ENCODE assay signal across 11 cellular contexts in the genomic region with DNA sequence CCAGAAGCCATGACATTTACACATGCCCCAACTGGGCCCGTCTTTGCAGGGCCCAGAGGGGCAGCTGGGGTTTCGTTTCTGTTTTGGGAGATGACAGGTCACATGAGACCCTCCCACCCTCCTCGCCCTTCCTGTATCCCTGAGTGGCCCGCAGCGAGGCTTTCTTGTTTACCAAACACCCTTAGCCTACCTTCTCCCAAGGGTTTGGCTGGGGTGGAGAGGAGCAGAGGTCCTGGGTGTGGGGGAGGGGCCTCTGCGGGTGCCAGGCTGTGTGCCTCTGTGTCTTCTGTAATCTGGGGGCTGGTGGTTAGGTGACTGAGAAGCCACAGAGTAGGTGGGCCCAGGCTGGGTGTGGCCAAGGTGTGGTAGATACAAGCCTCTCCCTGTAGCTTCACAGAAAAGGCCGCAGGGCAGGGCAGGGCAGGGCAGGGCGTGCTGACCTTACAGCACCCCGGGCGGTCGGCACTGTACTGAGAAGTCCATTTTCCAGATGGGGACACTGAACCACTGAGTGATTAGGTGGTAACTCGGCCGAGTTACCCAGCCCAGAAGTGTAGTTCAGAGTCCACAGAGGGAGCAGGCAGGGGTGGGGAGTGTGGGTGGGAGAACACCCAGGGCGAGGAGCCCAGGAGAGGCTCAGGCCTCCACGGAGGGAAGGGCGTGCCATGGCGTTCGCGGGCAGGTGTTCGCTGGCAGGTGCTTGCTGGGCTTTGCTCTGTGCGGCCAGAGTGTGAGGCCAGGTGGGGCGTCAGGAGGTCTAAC. TPM values are rescaled to one million over a fixed set of nuclear protein-coding genes. Genes with fewer than 3 reads are reported as not detected.
DNase-seq lines count a peak whose midpoint lies in the region; FAIRE-seq and TF ChIP-seq lines count a peak whose summit lies in the region.
"Had no signal": no experiment of that assay in that cellular context is flagged by ENCODE, and none has a peak within 500 bp of the region (broad histone marks: within the 10 kb centered on the region; RNA-seq: fewer than 3 reads in every experiment).

No MANE protein-coding gene starts in this region.

- H3K9me3 ChIP-seq in Peyer's patch (no peaks in the 10 kb centered on the region), H1 (ENCODE audit: insufficient read depth in 2 of 2, low read depth in 1 of 2, low read length in 1 of 2) (no peaks in the 10 kb centered on the region), thyroid gland (no peaks in the 10 kb centered on the region)

- POLR2A ChIA-PET in H1 (lab: Charles Lee; ENCODE audit: partially characterized antibody): no interaction called here

- no peak overlapping the region for H2AK5ac ChIP-seq in H1 (ENCODE audit: low read depth, low read length)

- no peak for TF ChIP-seq EP300 in H1 (IDR thresholded peaks at IDR 0.05; ENCODE audit: borderline replicate concordance in 1 of 2, low read depth in 2 of 2, low read length in 2 of 2)

- H3K79me1 ChIP-seq in H1 (ENCODE audit: low read depth, low read length): no peaks in the 10 kb centered on the region; the same call in 1 of the 2 replicates

- no peak for TF ChIP-seq RAD21 in H1 (IDR thresholded peaks at IDR 0.05 in 1 of 2, conservative IDR thresholded peaks at IDR 0.05 in 1 of 2; ENCODE audit: low read depth in 2 of 2, low read length in 2 of 2)

- no peak overlapping the region for H3K4me2 ChIP-seq in H1 (ENCODE audit: insufficient read depth in 1 of 2, low read depth in 2 of 2, low read length in 2 of 2)

- no peak overlapping the region for H3K9ac ChIP-seq in H1 (replicated peaks in 1 of 4; ENCODE audit: extremely low read depth in 1 of 4, low read depth in 3 of 4, low read length in 3 of 4)

- no peak overlapping the region for H4K91ac ChIP-seq in H1 (replicated peaks; ENCODE audit: insufficient read length, low read length)

- H3K27ac ChIP-seq in Peyer's patch (peak overlapping the region; percentile 67 to 78 (median 70)), H1 (ENCODE audit: low read depth, low read length) (no peak overlapping the region), thyroid gland (no peak overlapping the region)

- H2BK120ac ChIP-seq in H1 (replicated peaks; ENCODE audit: low read depth, low read length): no peak overlapping the region

- FAIRE-seq in H1 (lab: Jason Lieb, UNC): no peak

- H3K23me2 ChIP-seq in H1 (ENCODE audit: low read depth, low read length): no peaks in the 10 kb centered on the region

- H3K4ac ChIP-seq in H1 (replicated peaks; ENCODE audit: insufficient read length, low read depth, low read length): no peak overlapping the region

- no peak overlapping the region for H2BK15ac ChIP-seq in H1 (ENCODE audit: low read length)

- CTCF ChIA-PET in H1 (lab: Charles Lee; ENCODE audit: partially characterized antibody): interaction anchor here (0.9 to 9.8 kb wide), 3 partner anchors 12 to 29 kb away, joined by 3 to 80 read pairs (median 3); no protein-coding TSS in a partner anchor

- H3K14ac ChIP-seq in H1 (ENCODE audit: insufficient read length): no peak overlapping the region

- H3K27me3 ChIP-seq in Peyer's patch (no peaks in the 10 kb centered on the region), H1 (replicated peaks in 1 of 4; ENCODE audit: control insufficient read depth in 3 of 4, extremely low read depth in 1 of 4, insufficient read depth in 3 of 4, low read length in 3 of 4) (no peaks in the 10 kb centered on the region), thyroid gland (no peaks in the 10 kb centered on the region), H7 (ENCODE audit: control insufficient read depth, insufficient read depth, low read length) (no peaks in the 10 kb centered on the region)

- intact Hi-C loops in thyroid gland (cut with DNase I): no loop called here

- no peak overlapping the region for H4K5ac ChIP-seq in H1 (ENCODE audit: insufficient read length, low read depth, low read length)

- no peak overlapping the region; the same call in 1 of the 2 replicates for H4K8ac ChIP-seq in H1 (ENCODE audit: extremely low read depth, insufficient read depth, low read length)

- peaks cover 6 to 36% (median 14%) of the 10 kb centered on the region in 4 donors for H3K4me1 ChIP-seq in Peyer's patch
- H3K4me1 ChIP-seq in H1 (replicated peaks in 1 of 4; ENCODE audit: control insufficient read depth in 3 of 4, insufficient read depth in 4 of 4, low read length in 3 of 4): peaks cover 0 to 4% (median 0%) of the 10 kb centered on the region in 4 experiments; a peak in 3 of 7 replicates
- no peaks in the 10 kb centered on the region for H3K4me1 ChIP-seq in thyroid gland

- no peak overlapping the region for H2AFZ ChIP-seq in H1 (ENCODE audit: low read length)

- H3K79me2 ChIP-seq in H1 (ENCODE audit: control insufficient read depth in 1 of 2, insufficient read depth in 2 of 2, low read length in 2 of 2): no peaks in the 10 kb centered on the region

- 86% methylated on average over 13 of the region's 22 CpGs; no CpG with 5 or more reads in 1 of the 2 experiments for WGBS in H1 (ENCODE audit: extremely low coverage in 1 of 2, insufficient coverage in 1 of 2, insufficient read length in 1 of 2, insufficient replicate concordance in 2 of 2, low coverage in 1 of 2, low lambda C conversion rate in 2 of 2, missing lambda C conversion rate in 1 of 2), 2 experiments
- 83 to 86% methylated on average over 16 to 20 of the region's 22 CpGs for WGBS in thyroid gland, 2 donors

- peaks cover 4 to 8% of the 10 kb centered on the region in 2 experiments for H4K20me1 ChIP-seq in H1 (replicated peaks in 1 of 2; ENCODE audit: control insufficient read depth in 1 of 2, insufficient read depth in 2 of 2, low read length in 2 of 2)

- H3K36me3 ChIP-seq in Peyer's patch (peaks cover 0 to 6% (median 0%) of the 10 kb centered on the region in 3 donors), H1 (ENCODE audit: control insufficient read depth in 2 of 4, insufficient read depth in 4 of 4, low read length in 3 of 4) (no peaks in the 10 kb centered on the region), thyroid gland (no peaks in the 10 kb centered on the region), H7 (replicated peaks; ENCODE audit: control insufficient read depth, insufficient read depth, low read length) (no peaks in the 10 kb centered on the region)

- peak; percentile 56 for DNase-seq in NCI-H748 (lab: John Stamatoyannopoulos, UW; ENCODE audit: unreplicated experiment)
- DNase-seq in NCI-H748 treated with DMSO at 0.1 percent for 48 hours (lab: John Stamatoyannopoulos, UW): no peak
- DNase-seq in Peyer's patch: peak; percentile 63 to 88 (median 81)
- DNase-seq in H1 (ENCODE audit: low read depth in 1 of 2, low spot score in 2 of 2): no peak
- DNase-seq in stimulated activated CD8-positive, alpha-beta memory T cell treated with anti-CD3 and anti-CD28 coated beads, Interleukin-7, amount 100 ng/mL, for 48 hours (ENCODE audit: extremely low read depth in 1 of 2, low read depth in 1 of 2): peak; percentile 29 to 59
- no peak for DNase-seq in NCI-H524 treated with DMSO at 0.1 percent for 48 hours (lab: John Stamatoyannopoulos, UW)
- no peak for DNase-seq in thyroid gland
- no peak for DNase-seq in H7
- DNase-seq: NCI-H774, retina had no signal

- H2BK5ac ChIP-seq in H1 (ENCODE audit: low read depth, low read length): no peak overlapping the region

- H2BK20ac ChIP-seq in H1 (ENCODE audit: low read length): no peak overlapping the region

- no peak overlapping the region for H3K23ac ChIP-seq in H1 (ENCODE audit: insufficient read length)

- TF ChIP-seq CTCF in Peyer's patch (IDR thresholded peaks at IDR 0.05) (no peak), H1 (IDR thresholded peaks at IDR 0.05; ENCODE audit: control extremely low read depth in 1 of 3, insufficient read depth in 1 of 3, low read depth in 1 of 3, low read length in 3 of 3) (no peak), thyroid gland (IDR thresholded peaks at IDR 0.05) (no peak)

- TF ChIP-seq POLR2A in Peyer's patch (IDR thresholded peaks at IDR 0.05) (no peak), H1 (IDR thresholded peaks at IDR 0.05; ENCODE audit: control extremely low read depth in 1 of 2, low read depth in 2 of 2, low read length in 2 of 2) (no peak), thyroid gland (IDR thresholded peaks at IDR 0.05) (no peak)

- H3K4me3 ChIP-seq in Peyer's patch (peak overlapping the region in 1 of 4 donors; percentile 6), H1 (ENCODE audit: extremely low read depth in 1 of 4, insufficient read depth in 2 of 4, low read depth in 3 of 4, low read length in 4 of 4) (no peak overlapping the region), thyroid gland (replicated peaks in 1 of 3) (no peak overlapping the region), H7 (ENCODE audit: insufficient read depth, low read depth, low read length) (no peak overlapping the region)

- no peak overlapping the region for H2BK12ac ChIP-seq in H1 (ENCODE audit: low read depth, low read length)

- no peak overlapping the region for H3K56ac ChIP-seq in H1 (replicated peaks; ENCODE audit: insufficient read length, low read depth, low read length)

- H3K18ac ChIP-seq in H1 (ENCODE audit: extremely low read depth, low read length): peak overlapping the region; percentile 24; the same call in 1 of the 2 replicates

RNA-seq across cellular contexts. Expression of a gene that starts 8.7 kb away (rescaled TPM):
- total RNA-seq in Peyer's patch: 10 to 100 TPM; 20.6 to 84.3 (median 51.0) TPM
- total RNA-seq in H1 (2021; fragmentation: NEBNext Ultra II Directional; extraction: Animal tissue kit (Norgen Biotek cat#: 25700)): 15.7 and 16.5 TPM in 2 replicates
- polyA plus RNA-seq in H1 (2011; rRNA removed): 25.7 and 36.1 TPM in 2 replicates
- 21.7 TPM for polyA plus RNA-seq in H1 (2011; cell fraction: cytosol; rRNA removed)
- polyA plus RNA-seq in H1 (2011; cell fraction: nucleus; rRNA removed): 26.9 TPM
- 13.6 to 16.9 TPM (median 16.1 TPM) in 4 replicates for polyA plus RNA-seq in H1 (2012, experiment 1 of 2)
- polyA plus RNA-seq in H1 (2012, experiment 2 of 2): 15.9 TPM
- polyA plus RNA-seq in H1 (2013, experiment 1 of 2): 8.9 TPM
- 9.8 TPM for polyA plus RNA-seq in H1 (2013, experiment 2 of 2)
- 13.3 and 16.3 TPM in 2 replicates for polyA minus RNA-seq in H1 (2011; rRNA and poly(A)+ RNA removed)
- 15.0 TPM for polyA minus RNA-seq in H1 (2011; cell fraction: cytosol; rRNA and poly(A)+ RNA removed)
- polyA minus RNA-seq in H1 (2011; cell fraction: nucleus; rRNA and poly(A)+ RNA removed): 17.1 TPM
- 10 to 100 TPM; 17.3 to 31.8 (median 26.9) TPM for total RNA-seq in thyroid gland
- 7.7 and 8.4 TPM in 2 replicates for total RNA-seq in H7 (2014; rRNA removed; shearing (Covaris generic))

RNA-seq across cellular contexts. Expression of a gene that starts 41.7 kb away (rescaled TPM):
- total RNA-seq in Peyer's patch (10 to 100 TPM; 14.9 to 38.8 (median 18.3) TPM), thyroid gland (10 to 100 TPM; 24.8 to 44.3 (median 28.0) TPM)
- total RNA-seq in H1 (2021; fragmentation: NEBNext Ultra II Directional; extraction: Animal tissue kit (Norgen Biotek cat#: 25700)): 47.7 and 48.7 TPM in 2 replicates
- polyA plus RNA-seq in H1 (2011; rRNA removed): 35.6 and 55.2 TPM in 2 replicates
- 40.7 TPM for polyA plus RNA-seq in H1 (2011; cell fraction: cytosol; rRNA removed)
- 71.9 TPM for polyA plus RNA-seq in H1 (2011; cell fraction: nucleus; rRNA removed)
- polyA plus RNA-seq in H1 (2012, experiment 1 of 2): 29.6 to 36.8 TPM (median 35.4 TPM) in 4 replicates
- polyA plus RNA-seq in H1 (2012, experiment 2 of 2): 25.3 TPM
- 28.1 TPM for polyA plus RNA-seq in H1 (2013, experiment 1 of 2)
- polyA plus RNA-seq in H1 (2013, experiment 2 of 2): 27.7 TPM
- polyA minus RNA-seq in H1 (2011; rRNA and poly(A)+ RNA removed): 28.4 and 34.7 TPM in 2 replicates
- polyA minus RNA-seq in H1 (2011; cell fraction: cytosol; rRNA and poly(A)+ RNA removed): 22.0 TPM
- polyA minus RNA-seq in H1 (2011; cell fraction: nucleus; rRNA and poly(A)+ RNA removed): 33.7 TPM
- total RNA-seq in H7 (2014; rRNA removed; shearing (Covaris generic)): 24.8 and 28.3 TPM in 2 replicates
- total RNA-seq: HT1080 had no signal

Comparison
In these comparisons a context has a peak if more than half of its experiments do, and no peak if none do; other contexts are left out.
1. DNase-seq: peak in NCI-H748 (single experiment), Peyer's patch (3 of 3) and stimulated activated CD8-positive, alpha-beta memory T cell treated with anti-CD3 and anti-CD28 coated beads, Interleukin-7, amount 100 ng/mL, for 48 hours (2 of 2); none in NCI-H748 treated with DMSO at 0.1 percent for 48 hours (single experiment), H1 (0 of 2), NCI-H524 treated with DMSO at 0.1 percent for 48 hours (single experiment), thyroid gland (0 of 2) and H7 (single experiment).
2. H3K27ac ChIP-seq: peak in Peyer's patch (4 of 4); none in H1 (single experiment) and thyroid gland (0 of 3).